ENCODE assay signal across 8 cellular contexts in the genomic region with DNA sequence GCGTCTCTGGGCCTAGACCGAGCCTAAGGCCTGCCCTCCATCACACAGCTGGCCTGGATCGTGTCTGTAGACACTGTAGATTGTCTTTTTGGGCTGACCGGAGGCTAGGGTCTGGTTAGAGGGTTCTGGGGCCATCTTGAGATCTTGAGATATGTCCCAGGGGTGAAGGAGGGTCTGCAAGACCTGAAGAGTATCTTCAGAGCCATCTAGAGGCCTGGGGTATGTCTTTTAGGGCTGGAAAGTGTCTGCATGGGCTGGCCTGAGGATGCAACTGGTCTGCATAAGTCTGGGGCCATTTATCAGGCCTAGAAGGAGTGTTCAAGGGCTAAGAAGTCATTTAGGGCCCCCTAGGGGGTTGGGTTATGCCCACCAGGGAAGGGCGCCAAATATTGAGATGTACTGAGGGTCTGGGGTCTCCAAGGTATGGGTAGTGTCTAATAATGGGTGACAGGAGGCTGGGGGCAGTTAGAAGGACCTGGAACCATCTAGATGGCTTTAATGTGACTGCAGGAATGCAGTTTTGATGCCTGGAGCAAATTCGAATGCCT. TPM values are rescaled to one million over a fixed set of nuclear protein-coding genes. Genes with fewer than 3 reads are reported as not detected.
DNase-seq lines count a peak whose midpoint lies in the region; ATAC-seq and TF ChIP-seq lines count a peak whose summit lies in the region.

No MANE protein-coding gene starts in this region.

- H3K27ac ChIP-seq in thymus (ENCODE audit: low read depth): peak overlapping the region; percentile 47

- peaks cover 16% of the 10 kb centered on the region for H3K36me3 Mint-ChIP-seq in activated CD4-positive, alpha-beta T cell treated with anti-CD3 and anti-CD28 coated beads, Interleukin-2, amount 10 ng/mL, durations not matched to agents 24 days and 14 days (ENCODE audit: low read depth)
- no peaks in the 10 kb centered on the region for H3K36me3 Mint-ChIP-seq in activated naive CD8-positive, alpha-beta T cell

- peaks cover 16% of the 10 kb centered on the region for H3K4me1 ChIP-seq in thymus (ENCODE audit: control insufficient read depth, insufficient read depth, low read length)

- H3K9me3 Mint-ChIP-seq in activated CD4-positive, alpha-beta T cell treated with anti-CD3 and anti-CD28 coated beads, Interleukin-2, amount 10 ng/mL, durations not matched to agents 24 days and 14 days: no peaks in the 10 kb centered on the region
- no peaks in the 10 kb centered on the region for H3K9me3 Mint-ChIP-seq in activated naive CD8-positive, alpha-beta T cell (ENCODE audit: low read depth)

- no peak for DNase-seq in activated CD4-positive, alpha-beta T cell treated with anti-CD3 and anti-CD28 coated beads, Interleukin-2, amount 10 ng/mL, durations not matched to agents 24 days and 14 days
- DNase-seq in activated CD4-positive, alpha-beta T cell treated with anti-CD3 and anti-CD28 coated beads, Interleukin-2, amount 50 U/mL, for 48 hours: no peak
- no peak for DNase-seq in kidney epithelial cell (ENCODE audit: low read depth)
- no peak for DNase-seq in activated effector memory CD4-positive, alpha-beta T cell treated with Interleukin-2 at 50 U/mL for 16 hours

- H3K36me3 ChIP-seq in kidney epithelial cell (ENCODE audit: control insufficient read depth, insufficient read depth, low read length) (peaks cover 1% of the 10 kb centered on the region), thymus (ENCODE audit: control insufficient read depth, insufficient read depth) (peaks cover 21% of the 10 kb centered on the region)

- 13% methylated on average over 6 of the region's 6 CpGs for WGBS in thymus

- no peaks in the 10 kb centered on the region for H3K27me3 Mint-ChIP-seq in activated CD4-positive, alpha-beta T cell treated with anti-CD3 and anti-CD28 coated beads, Interleukin-2, amount 10 ng/mL, durations not matched to agents 24 days and 14 days
- no peaks in the 10 kb centered on the region for H3K27me3 Mint-ChIP-seq in activated naive CD8-positive, alpha-beta T cell

- H3K27me3 ChIP-seq in kidney epithelial cell (ENCODE audit: control insufficient read depth, insufficient read depth, low read length): no peaks in the 10 kb centered on the region
- H3K27me3 ChIP-seq in thymus (ENCODE audit: control insufficient read depth, insufficient read depth): peaks cover 7% of the 10 kb centered on the region

- no peak for TF ChIP-seq CTCF in kidney epithelial cell (IDR thresholded peaks at IDR 0.05; ENCODE audit: insufficient read depth, low read length, poor library complexity, severe bottlenecking)

- intact Hi-C loops in activated CD4-positive, alpha-beta T cell treated with anti-CD3 and anti-CD28 coated beads, Interleukin-2, amount 10 ng/mL, durations not matched to agents 24 days and 14 days (cut with micrococcal nuclease): loop anchor here (1.0 to 5.0 kb wide), 3 partner anchors 23 to 208 kb away; a partner anchor contains a TSS

- H3K4me3 ChIP-seq in kidney epithelial cell (ENCODE audit: low read depth, low read length): peak overlapping the region; percentile 88
- peak overlapping the region; percentile 66 for H3K4me3 ChIP-seq in thymus (ENCODE audit: low read length)

- H3K9me3 ChIP-seq in thymus (ENCODE audit: control insufficient read depth): no peaks in the 10 kb centered on the region

- peak overlapping the region; percentile 97 for H3K4me3 Mint-ChIP-seq in activated CD4-positive, alpha-beta T cell treated with anti-CD3 and anti-CD28 coated beads, Interleukin-2, amount 10 ng/mL, durations not matched to agents 24 days and 14 days
- H3K4me3 Mint-ChIP-seq in activated naive CD8-positive, alpha-beta T cell: peak overlapping the region; percentile 97

- ATAC-seq in esophagus mucosa (no peak), GM21529 (IDR thresholded peaks at IDR 0.05; ENCODE audit: unreplicated experiment) (no peak)

- peaks cover 51% of the 10 kb centered on the region for H3K4me1 Mint-ChIP-seq in activated CD4-positive, alpha-beta T cell treated with anti-CD3 and anti-CD28 coated beads, Interleukin-2, amount 10 ng/mL, durations not matched to agents 24 days and 14 days
- peaks cover 50% of the 10 kb centered on the region for H3K4me1 Mint-ChIP-seq in activated naive CD8-positive, alpha-beta T cell (ENCODE audit: low read depth)

- peak overlapping the region; percentile 92 for H3K27ac Mint-ChIP-seq in activated CD4-positive, alpha-beta T cell treated with anti-CD3 and anti-CD28 coated beads, Interleukin-2, amount 10 ng/mL, durations not matched to agents 24 days and 14 days
- peak overlapping the region; percentile 93 for H3K27ac Mint-ChIP-seq in activated naive CD8-positive, alpha-beta T cell

RNA-seq across cellular contexts. Expression of a gene that starts 0.6 kb away (rescaled TPM):
- total RNA-seq in activated CD4-positive, alpha-beta T cell treated with anti-CD3 and anti-CD28 coated beads, Interleukin-2, amount 10 ng/mL, durations not matched to agents 24 days and 14 days: 75.0 and 84.9 TPM in 2 replicates
- total RNA-seq in kidney epithelial cell (38.9 and 51.1 TPM in 2 replicates), esophagus mucosa (31.0 TPM)
- polyA plus RNA-seq in thymus: 17.2 TPM

RNA-seq across cellular contexts. Expression of a gene that starts 2.6 kb away (rescaled TPM):
- 4.1 and 5.0 TPM in 2 replicates for total RNA-seq in activated CD4-positive, alpha-beta T cell treated with anti-CD3 and anti-CD28 coated beads, Interleukin-2, amount 10 ng/mL, durations not matched to agents 24 days and 14 days
- total RNA-seq in kidney epithelial cell: 32.8 and 44.1 TPM in 2 replicates
- polyA plus RNA-seq in thymus: 60.9 TPM
- 16.4 TPM for total RNA-seq in esophagus mucosa

RNA-seq across cellular contexts. Expression of a gene that starts 23.1 kb away (rescaled TPM):
- 146 and 151 TPM in 2 replicates for total RNA-seq in activated CD4-positive, alpha-beta T cell treated with anti-CD3 and anti-CD28 coated beads, Interleukin-2, amount 10 ng/mL, durations not matched to agents 24 days and 14 days
- total RNA-seq in kidney epithelial cell (47.3 and 66.6 TPM in 2 replicates), esophagus mucosa (38.6 TPM)
- polyA plus RNA-seq in thymus: 259 TPM

RNA-seq across cellular contexts. Expression of a gene that starts 23.2 kb away (rescaled TPM):
- total RNA-seq in activated CD4-positive, alpha-beta T cell treated with anti-CD3 and anti-CD28 coated beads, Interleukin-2, amount 10 ng/mL, durations not matched to agents 24 days and 14 days: 69.3 and 72.0 TPM in 2 replicates
- 13.9 and 19.8 TPM in 2 replicates for total RNA-seq in kidney epithelial cell
- polyA plus RNA-seq in thymus: 27.1 TPM
- 23.5 TPM for total RNA-seq in esophagus mucosa

RNA-seq across cellular contexts. Expression of a gene that starts 34.5 kb away (rescaled TPM):
- total RNA-seq in activated CD4-positive, alpha-beta T cell treated with anti-CD3 and anti-CD28 coated beads, Interleukin-2, amount 10 ng/mL, durations not matched to agents 24 days and 14 days: 510 and 512 TPM in 2 replicates
- total RNA-seq in kidney epithelial cell (284 and 314 TPM in 2 replicates), esophagus mucosa (99.0 TPM)
- polyA plus RNA-seq in thymus: 101 TPM
